In genomic region chr1:9374748-9375345, GRCh38 we compare ENCODE assay signal across 15 cellular contexts.
DNase-seq lines count a peak whose midpoint lies in the region; ATAC-seq and TF ChIP-seq lines count a peak whose summit lies in the region.
"Had no signal": no experiment of that assay in that cellular context is flagged by ENCODE, and none has a peak within 500 bp of the region (broad histone marks: within the 10 kb centered on the region; RNA-seq: fewer than 3 reads in every experiment).

No MANE protein-coding gene starts in this region.

- H3K9ac ChIP-seq in rectal smooth muscle tissue (ENCODE audit: low read length): no peak overlapping the region

- in situ Hi-C loops in SK-MEL-5 (cut with HindIII; ENCODE audit: low pct_unique_long_range_greater_than_20kb, low sequenced_read_pairs): no loop called here

- H3K27me3 Mint-ChIP-seq in CD4-positive, CD25-positive, alpha-beta regulatory T cell: no peaks in the 10 kb centered on the region
- H3K27me3 Mint-ChIP-seq in stimulated activated memory B cell treated with anti-CD40 and anti-IgM and Interleukin-4, amounts not matched to agents 10 μg/mL and 1 μg/mL and 100 μg/mL, for 72 hours: no peaks in the 10 kb centered on the region

- H3K36me3 ChIP-seq in CD4-positive, CD25-positive, alpha-beta regulatory T cell (ENCODE audit: control insufficient read depth, insufficient read depth, low read length): no peaks in the 10 kb centered on the region
- no peaks in the 10 kb centered on the region for H3K36me3 ChIP-seq in rectal smooth muscle tissue (ENCODE audit: control insufficient read depth, insufficient read depth, low read length)
- H3K36me3 ChIP-seq: spleen had no signal

- peaks cover 0 to 7% (median 0%) of the 10 kb centered on the region in 4 donors for H3K4me1 Mint-ChIP-seq in CD4-positive, CD25-positive, alpha-beta regulatory T cell
- H3K4me1 Mint-ChIP-seq in stimulated activated memory B cell treated with anti-CD40 and anti-IgM and Interleukin-4, amounts not matched to agents 10 μg/mL and 1 μg/mL and 100 μg/mL, for 72 hours: peaks cover 2% of the 10 kb centered on the region

- CTCF ChIA-PET in HEK293T (lab: Yijun Ruan, JAX): interaction anchor here (0.7 kb wide), 1 partner anchor 104 kb away, joined by 3 read pairs; no protein-coding TSS in a partner anchor

- peak overlapping the region in 2 of 3 donors; percentile 25 to 30 for H3K27ac Mint-ChIP-seq in CD4-positive, CD25-positive, alpha-beta regulatory T cell
- H3K27ac Mint-ChIP-seq in stimulated activated memory B cell treated with anti-CD40 and anti-IgM and Interleukin-4, amounts not matched to agents 10 μg/mL and 1 μg/mL and 100 μg/mL, for 72 hours: no peak overlapping the region
- H3K27ac Mint-ChIP-seq: T-helper 2 cell treated with Interferon-gamma antibody and Interleukin-4, amounts not matched to agents 5 μg/mL and 100 μg/mL, for 36 hours had no signal

- H3K4me1 ChIP-seq in CD4-positive, CD25-positive, alpha-beta regulatory T cell (ENCODE audit: control insufficient read depth, insufficient read depth, low read length, poor library complexity, severe bottlenecking): no peaks in the 10 kb centered on the region
- peaks cover 67% of the 10 kb centered on the region for H3K4me1 ChIP-seq in rectal smooth muscle tissue (ENCODE audit: control insufficient read depth, insufficient read depth, low read length)

- H3K4me3 Mint-ChIP-seq in CD4-positive, CD25-positive, alpha-beta regulatory T cell: no peak overlapping the region
- H3K4me3 Mint-ChIP-seq in stimulated activated memory B cell treated with anti-CD40 and anti-IgM and Interleukin-4, amounts not matched to agents 10 μg/mL and 1 μg/mL and 100 μg/mL, for 72 hours: no peak overlapping the region
- H3K4me3 Mint-ChIP-seq: T-helper 2 cell treated with Interferon-gamma antibody and Interleukin-4, amounts not matched to agents 5 μg/mL and 100 μg/mL, for 36 hours had no signal

- no peaks in the 10 kb centered on the region for H3K9me3 ChIP-seq in CD4-positive, CD25-positive, alpha-beta regulatory T cell (ENCODE audit: control insufficient read depth in 2 of 2, low read length in 2 of 2)
- H3K9me3 ChIP-seq: spleen, upper lobe of left lung had no signal

- H3K27me3 ChIP-seq in CD4-positive, CD25-positive, alpha-beta regulatory T cell (ENCODE audit: control insufficient read depth, insufficient read depth, low read length): no peaks in the 10 kb centered on the region
- H3K27me3 ChIP-seq in rectal smooth muscle tissue (ENCODE audit: control insufficient read depth, insufficient read depth, low read length): no peaks in the 10 kb centered on the region
- H3K27me3 ChIP-seq: spleen, upper lobe of left lung had no signal

- no peak overlapping the region for H3K4me3 ChIP-seq in CD4-positive, CD25-positive, alpha-beta regulatory T cell (ENCODE audit: low read depth, low read length)
- no peak overlapping the region for H3K4me3 ChIP-seq in rectal smooth muscle tissue (ENCODE audit: low read length)
- H3K4me3 ChIP-seq: spleen, upper lobe of left lung had no signal

- no peaks in the 10 kb centered on the region for H3K36me3 Mint-ChIP-seq in CD4-positive, CD25-positive, alpha-beta regulatory T cell
- no peaks in the 10 kb centered on the region for H3K36me3 Mint-ChIP-seq in stimulated activated memory B cell treated with anti-CD40 and anti-IgM and Interleukin-4, amounts not matched to agents 10 μg/mL and 1 μg/mL and 100 μg/mL, for 72 hours

- DNase-seq in CD4-positive, CD25-positive, alpha-beta regulatory T cell: no peak
- DNase-seq in SK-MEL-5 (ENCODE audit: low read depth, low spot score) (peak; percentile 78), foreskin melanocyte (peak; percentile 63), HEK293T (ENCODE audit: extremely low spot score) (no peak)
- no peak for DNase-seq in activated effector memory CD4-positive, alpha-beta T cell treated with Interleukin-2 at 50 U/mL for 16 hours
- DNase-seq: GF-D8, NCI-H1694 treated with DMSO at 0.1 percent for 48 hours, NCI-H345, posterior cingulate gyrus, spleen, upper lobe of left lung had no signal

- POLR2A ChIA-PET in HEK293T (lab: Yijun Ruan, JAX): no interaction called here

- ATAC-seq in CD4-positive, CD25-positive, alpha-beta regulatory T cell (ENCODE audit: low read depth in 2 of 2): no peak
- ATAC-seq in stimulated activated memory B cell treated with anti-CD40 and anti-IgM and Interleukin-4, amounts not matched to agents 10 μg/mL and 1 μg/mL and 100 μg/mL, for 72 hours: no peak
- no peak for ATAC-seq in HG02981 (IDR thresholded peaks at IDR 0.05; ENCODE audit: unreplicated experiment)

- peaks cover 0 to 1% (median 0%) of the 10 kb centered on the region in 7 donors for H3K9me3 Mint-ChIP-seq in CD4-positive, CD25-positive, alpha-beta regulatory T cell
- H3K9me3 Mint-ChIP-seq in stimulated activated memory B cell treated with anti-CD40 and anti-IgM and Interleukin-4, amounts not matched to agents 10 μg/mL and 1 μg/mL and 100 μg/mL, for 72 hours: no peaks in the 10 kb centered on the region
- H3K9me3 Mint-ChIP-seq: T-helper 2 cell treated with Interferon-gamma antibody and Interleukin-4, amounts not matched to agents 5 μg/mL and 100 μg/mL, for 36 hours had no signal

- no peak overlapping the region for H3K27ac ChIP-seq in CD4-positive, CD25-positive, alpha-beta regulatory T cell (ENCODE audit: insufficient read depth, low read length, poor library complexity, severe bottlenecking)
- H3K27ac ChIP-seq in rectal smooth muscle tissue (ENCODE audit: low read depth, low read length): peak overlapping the region; percentile 92

TF ChIP-seq in HEK293T, 16 proteins besides CTCF, POLR2A, EP300 and RAD21:
- TF ChIP-seq FOXM1 (IDR thresholded peaks at IDR 0.05; ENCODE audit: borderline replicate concordance) (no peak), ELF4 (IDR thresholded peaks at IDR 0.05) (no peak), TARDBP (IDR thresholded peaks at IDR 0.05) (no peak), ZNF384 (IDR thresholded peaks at IDR 0.05) (no peak), LEF1 (IDR thresholded peaks at IDR 0.05; ENCODE audit: borderline replicate concordance) (no peak), FOXK2 (IDR thresholded peaks at IDR 0.05) (no peak), FOXA1 (IDR thresholded peaks at IDR 0.05) (no peak), PKNOX1 (IDR thresholded peaks at IDR 0.05) (no peak), NFRKB (IDR thresholded peaks at IDR 0.05) (no peak), L3MBTL2 (conservative IDR thresholded peaks at IDR 0.05) (no peak), SP1 (IDR thresholded peaks at IDR 0.05) (no peak), HDGF (IDR thresholded peaks at IDR 0.05; ENCODE audit: borderline replicate concordance) (no peak), ARNT (IDR thresholded peaks at IDR 0.05) (no peak), CTBP1 (IDR thresholded peaks at IDR 0.05; ENCODE audit: borderline replicate concordance) (no peak), BHLHE40 (IDR thresholded peaks at IDR 0.05; ENCODE audit: borderline replicate concordance) (no peak), SUZ12 (IDR thresholded peaks at IDR 0.05) (no peak)

Comparison
In these comparisons a context has a peak if more than half of its experiments do, and no peak if none do; other contexts are left out.
1. DNase-seq: peak in SK-MEL-5 (single experiment) and foreskin melanocyte (single experiment); none in CD4-positive, CD25-positive, alpha-beta regulatory T cell (0 of 3), activated effector memory CD4-positive, alpha-beta T cell treated with Interleukin-2 at 50 U/mL for 16 hours (single experiment) and HEK293T (single experiment).